ENCODE assay signal across 24 cellular contexts in genomic region chr4:85591361-85592098, GRCh38.
DNase-seq lines count a peak whose midpoint lies in the region; ATAC-seq and TF ChIP-seq lines count a peak whose summit lies in the region.
"Had no signal": no experiment of that assay in that cellular context is flagged by ENCODE, and none has a peak within 500 bp of the region (broad histone marks: within the 10 kb centered on the region; RNA-seq: fewer than 3 reads in every experiment).

No MANE protein-coding gene starts in this region.

- no CpG with 5 or more reads among the region's 3 CpGs for WGBS in trophoblast cell (ENCODE audit: extremely low coverage, insufficient coverage, insufficient read length)
- 90 to 93% methylated on average over 3 of the region's 3 CpGs for WGBS in heart right ventricle, 2 donors

- H4K8ac ChIP-seq in trophoblast cell (ENCODE audit: low read depth, low read length): no peak overlapping the region

- H3K9ac ChIP-seq in fibroblast of lung (ENCODE audit: insufficient read depth, low read length) (no peak overlapping the region), trophoblast cell (ENCODE audit: low read length) (no peak overlapping the region)

- ATAC-seq in HG03565 (IDR thresholded peaks at IDR 0.05; ENCODE audit: unreplicated experiment) (no peak), heart right ventricle (no peak)
- ATAC-seq: activated CD4-positive, CD25-positive, alpha-beta regulatory T cell treated with anti-CD3 and anti-CD28 coated beads, Interleukin-2, amount 50 U/mL, for 24 hours; activated CD8-positive, alpha-beta T cell treated with anti-CD3 and anti-CD28 coated beads for 36 hours; activated naive CD8-positive, alpha-beta T cell treated with anti-CD3 and anti-CD28 coated beads, Interleukin-2, amount 50 U/mL, for 24 hours; body of pancreas; gastroesophageal sphincter; lower lobe of right lung had no signal

- no peak overlapping the region for H3K18ac ChIP-seq in trophoblast cell (ENCODE audit: low read length)

- H3K27ac ChIP-seq in fibroblast of lung (ENCODE audit: insufficient read depth, low read length): no peak overlapping the region
- H3K27ac ChIP-seq in trophoblast cell (ENCODE audit: low read depth, low read length): no peak overlapping the region
- no peak overlapping the region for H3K27ac ChIP-seq in heart right ventricle
- H3K27ac ChIP-seq in caudate nucleus (ENCODE audit: low read depth, low read length): no peak overlapping the region
- H3K27ac ChIP-seq: body of pancreas, gastroesophageal sphincter, lower lobe of right lung, Peyer's patch, thoracic aorta had no signal

- peaks cover 2% of the 10 kb centered on the region for H3K4me1 ChIP-seq in fibroblast of lung (ENCODE audit: control insufficient read depth, extremely low read depth, insufficient read depth, low read length)
- H3K4me1 ChIP-seq in trophoblast cell (ENCODE audit: control insufficient read depth in 1 of 2, insufficient read depth in 2 of 2, low read length in 2 of 2): no peaks in the 10 kb centered on the region
- peaks cover 0 to 16% (median 8%) of the 10 kb centered on the region in 9 donors for H3K4me1 ChIP-seq in heart right ventricle
- H3K4me1 ChIP-seq: gastroesophageal sphincter, lower lobe of right lung, Peyer's patch had no signal

- H3K4me2 ChIP-seq in fibroblast of lung (ENCODE audit: extremely low read depth, insufficient read depth, low read length): no peak overlapping the region
- H3K4me2 ChIP-seq in trophoblast cell (ENCODE audit: low read length): no peak overlapping the region

- no peak overlapping the region for H2BK5ac ChIP-seq in trophoblast cell (ENCODE audit: low read depth, low read length, poor library complexity)

- no peak overlapping the region for H2AK5ac ChIP-seq in trophoblast cell (ENCODE audit: low read length)

- no peak overlapping the region for H2BK120ac ChIP-seq in trophoblast cell (ENCODE audit: insufficient read depth, low read length, poor library complexity)

- intact Hi-C loops in heart right ventricle (cut with DNase I): loop anchor here in 2 of 10 donors (10.0 kb wide), 2 partner anchors 97 to 153 kb away; no protein-coding TSS in a partner anchor

- no peaks in the 10 kb centered on the region for H3K36me3 ChIP-seq in MG63
- H3K36me3 ChIP-seq in fibroblast of lung (ENCODE audit: control insufficient read depth, insufficient read depth, low read length): no peaks in the 10 kb centered on the region
- no peaks in the 10 kb centered on the region for H3K36me3 ChIP-seq in trophoblast cell (ENCODE audit: control insufficient read depth in 1 of 2, insufficient read depth in 2 of 2, low read length in 2 of 2)
- no peaks in the 10 kb centered on the region for H3K36me3 ChIP-seq in heart right ventricle
- H3K36me3 ChIP-seq: gastroesophageal sphincter, lower lobe of right lung, Peyer's patch, thoracic aorta had no signal

- H3K4me3 ChIP-seq in MG63 (no peak overlapping the region), fibroblast of lung (replicated peaks in 1 of 4; ENCODE audit: control extremely low read depth in 1 of 4, insufficient read depth in 1 of 4, low read depth in 3 of 4, low read length in 4 of 4) (no peak overlapping the region), trophoblast cell (ENCODE audit: low read depth, low read length) (no peak overlapping the region), heart right ventricle (no peak overlapping the region)
- H3K4me3 ChIP-seq: body of pancreas, gastroesophageal sphincter, lower lobe of right lung, Peyer's patch, thoracic aorta had no signal

- H2AFZ ChIP-seq in fibroblast of lung (ENCODE audit: low read length) (no peak overlapping the region), trophoblast cell (ENCODE audit: insufficient read depth, low read length, poor library complexity) (no peak overlapping the region)

- H4K12ac ChIP-seq in trophoblast cell (ENCODE audit: low read depth, low read length): no peak overlapping the region

- H2BK12ac ChIP-seq in trophoblast cell (ENCODE audit: low read length): no peak overlapping the region

- no peaks in the 10 kb centered on the region for H3K9me3 ChIP-seq in MG63
- H3K9me3 ChIP-seq in fibroblast of lung (ENCODE audit: control insufficient read depth, insufficient read depth, low read depth, low read length): no peaks in the 10 kb centered on the region
- no peaks in the 10 kb centered on the region for H3K9me3 ChIP-seq in trophoblast cell (ENCODE audit: insufficient read depth, low read depth, low read length)
- no peaks in the 10 kb centered on the region for H3K9me3 ChIP-seq in heart right ventricle
- H3K9me3 ChIP-seq: body of pancreas, gastroesophageal sphincter, lower lobe of right lung, Peyer's patch, thoracic aorta had no signal

- peak; percentile 40 for DNase-seq in Caki2 (ENCODE audit: low read depth)
- DNase-seq in MG63: peak; percentile 12
- peak; percentile 8 to 13 for DNase-seq in fibroblast of lung (ENCODE audit: low read depth in 2 of 2)
- DNase-seq in trophoblast cell: peak; percentile 32 to 65
- no peak for DNase-seq in heart right ventricle
- no peak for DNase-seq in caudate nucleus (lab: John Stamatoyannopoulos, UW)
- DNase-seq in effector CD4-positive, alpha-beta T cell: no peak
- DNase-seq: activated CD8-positive, alpha-beta T cell treated with anti-CD3 and anti-CD28 coated beads for 36 hours; activated gamma-delta T cell treated with Interleukin-2 at 50 U/mL for 16 hours; activated naive CD8-positive, alpha-beta T cell treated with anti-CD3 and anti-CD28 coated beads, Interleukin-2, amount 50 U/mL, for 24 hours; body of pancreas; GOT3; hypothalamus; KG1; lower lobe of right lung; NCI-H146; NCI-H510A treated with DMSO at 0.1 percent for 48 hours; Peyer's patch; small intestine; stimulated activated CD4-positive, alpha-beta T cell treated with anti-CD3 and anti-CD28 coated beads, Interleukin-1b, Interleukin-23, amount 100 ng/mL, for 48 hours had no signal

- no peak overlapping the region for H3K14ac ChIP-seq in trophoblast cell (ENCODE audit: low read length)

- H4K91ac ChIP-seq in trophoblast cell (ENCODE audit: low read depth, low read length): no peak overlapping the region

- H4K20me1 ChIP-seq in fibroblast of lung (ENCODE audit: control insufficient read depth, extremely low read depth, insufficient read depth, low read length): no peaks in the 10 kb centered on the region

- H3K23ac ChIP-seq in trophoblast cell (ENCODE audit: low read length): no peak overlapping the region

- no peaks in the 10 kb centered on the region for H3K79me1 ChIP-seq in trophoblast cell (ENCODE audit: low read length)

- H3K79me2 ChIP-seq in fibroblast of lung (ENCODE audit: control insufficient read depth, insufficient read depth, low read length) (no peaks in the 10 kb centered on the region), trophoblast cell (ENCODE audit: control insufficient read depth, insufficient read depth, low read length, poor library complexity) (no peaks in the 10 kb centered on the region)

- no peak overlapping the region for H3K4ac ChIP-seq in trophoblast cell (ENCODE audit: low read depth, low read length)

- H3K27me3 ChIP-seq in MG63: no peaks in the 10 kb centered on the region
- no peaks in the 10 kb centered on the region for H3K27me3 ChIP-seq in fibroblast of lung (ENCODE audit: control insufficient read depth, insufficient read depth, low read length)
- no peaks in the 10 kb centered on the region for H3K27me3 ChIP-seq in trophoblast cell (ENCODE audit: insufficient read depth, low read length)
- H3K27me3 ChIP-seq in heart right ventricle: no peaks in the 10 kb centered on the region
- H3K27me3 ChIP-seq: body of pancreas, gastroesophageal sphincter, Peyer's patch had no signal

- in situ Hi-C loops in Caki2 (cut with HindIII; ENCODE audit: low pct_unique_long_range_greater_than_20kb, low sequenced_read_pairs): no loop called here

- TF ChIP-seq CTCF in fibroblast of lung (conservative IDR thresholded peaks at IDR 0.05 in 1 of 2, IDR thresholded peaks at IDR 0.05 in 1 of 2; ENCODE audit: low read depth in 1 of 2, low read length in 2 of 2) (no peak), heart right ventricle (IDR thresholded peaks at IDR 0.05) (no peak)

Comparison
In these comparisons a context has a peak if more than half of its experiments do, and no peak if none do; other contexts are left out.
1. DNase-seq: peak in Caki2 (single experiment), MG63 (single experiment), fibroblast of lung (2 of 2) and trophoblast cell (2 of 2); none in heart right ventricle (0 of 2), caudate nucleus (0 of 61) and effector CD4-positive, alpha-beta T cell (single experiment).